Comparison of ENCODE assay signal across 8 cellular contexts in the genomic region with DNA sequence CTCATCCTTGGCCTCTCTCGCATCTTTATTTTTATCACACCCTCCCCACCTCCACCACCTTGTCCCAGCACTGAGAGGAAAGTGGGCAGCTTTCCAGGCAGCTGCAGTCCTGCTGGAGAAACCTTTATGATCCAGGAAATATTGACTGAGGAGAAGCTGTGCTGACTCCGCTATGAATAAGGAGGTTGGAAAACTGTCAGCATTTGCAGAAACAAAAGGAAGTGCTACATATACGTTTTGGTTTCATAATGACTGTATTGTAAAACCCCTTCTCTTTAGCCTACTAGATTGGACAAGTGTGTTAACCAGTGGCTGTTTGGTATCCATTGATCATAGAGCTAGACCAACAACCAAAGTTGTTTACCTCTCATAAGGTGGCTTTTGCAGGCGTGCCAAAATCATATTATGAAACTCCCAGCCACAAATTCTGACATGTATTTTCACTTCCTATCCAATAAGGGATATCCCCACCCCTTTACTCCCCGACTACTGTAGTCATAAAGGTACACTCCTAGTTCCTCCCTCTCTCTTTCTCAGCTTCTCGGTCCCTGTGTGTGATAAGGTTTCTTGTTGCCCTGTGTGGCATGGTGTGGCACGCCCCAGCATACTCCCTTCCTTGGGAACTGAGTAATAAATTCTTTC.
DNase-seq lines count a peak whose midpoint lies in the region; ATAC-seq and TF ChIP-seq lines count a peak whose summit lies in the region.

No MANE protein-coding gene starts in this region.

- peaks cover 37% of the 10 kb centered on the region for H3K4me1 Mint-ChIP-seq in dendritic cell treated with granulocyte-macrophage colony-stimulating factor and Interleukin-4, amounts not matched to agents 40 ng/mL and 50 ng/mL, for 4 days (ENCODE audit: low read depth)
- peaks cover 23 to 30% of the 10 kb centered on the region in 2 donors for H3K4me1 Mint-ChIP-seq in stimulated activated naive B cell treated with anti-CD40 and anti-IgM and Interleukin-4, amounts not matched to agents 10 μg/mL and 1 μg/mL and 100 μg/mL, for 72 hours

- peak; percentile 98 for ATAC-seq in GM18858 (IDR thresholded peaks at IDR 0.05; ENCODE audit: unreplicated experiment)
- ATAC-seq in stimulated activated naive B cell treated with anti-CD40 and anti-IgM and Interleukin-4, amounts not matched to agents 10 μg/mL and 1 μg/mL and 100 μg/mL, for 72 hours (replicated peaks) = peak; percentile 96 to 98

- peak; percentile 27 for DNase-seq in HFF-Myc (ENCODE audit: extremely low read depth, low read depth)
- DNase-seq in NAMALWA (ENCODE audit: low spot score) = peak; percentile 18
- peak; percentile 69 for DNase-seq in stimulated activated naive B cell treated with anti-CD40 and anti-IgM and Interleukin-4, amounts not matched to agents 10 μg/mL and 1 μg/mL and 100 μg/mL, for 72 hours
- DNase-seq in activated effector memory CD4-positive, alpha-beta T cell treated with anti-CD3 and anti-CD28 coated beads, Interleukin-2, amount 50 U/mL, for 16 hours = no peak
- no peak for DNase-seq in hypothalamus (lab: John Stamatoyannopoulos, UW)
- no peak for DNase-seq in putamen (ENCODE audit: low spot score)

- peaks cover 36% of the 10 kb centered on the region for H3K36me3 Mint-ChIP-seq in dendritic cell treated with granulocyte-macrophage colony-stimulating factor and Interleukin-4, amounts not matched to agents 40 ng/mL and 50 ng/mL, for 4 days (ENCODE audit: low read depth)
- peaks cover 14 to 27% of the 10 kb centered on the region in 2 donors for H3K36me3 Mint-ChIP-seq in stimulated activated naive B cell treated with anti-CD40 and anti-IgM and Interleukin-4, amounts not matched to agents 10 μg/mL and 1 μg/mL and 100 μg/mL, for 72 hours

- TF ChIP-seq CTCF in HFF-Myc (IDR thresholded peaks at IDR 0.05; ENCODE audit: low read depth, low read length, missing control alignments) = no peak

- H3K27me3 Mint-ChIP-seq in dendritic cell treated with granulocyte-macrophage colony-stimulating factor and Interleukin-4, amounts not matched to agents 40 ng/mL and 50 ng/mL, for 4 days = no peaks in the 10 kb centered on the region
- no peaks in the 10 kb centered on the region for H3K27me3 Mint-ChIP-seq in stimulated activated naive B cell treated with anti-CD40 and anti-IgM and Interleukin-4, amounts not matched to agents 10 μg/mL and 1 μg/mL and 100 μg/mL, for 72 hours

- peak overlapping the region; percentile 63 for H3K4me3 Mint-ChIP-seq in dendritic cell treated with granulocyte-macrophage colony-stimulating factor and Interleukin-4, amounts not matched to agents 40 ng/mL and 50 ng/mL, for 4 days
- peak overlapping the region; percentile 30 to 53 for H3K4me3 Mint-ChIP-seq in stimulated activated naive B cell treated with anti-CD40 and anti-IgM and Interleukin-4, amounts not matched to agents 10 μg/mL and 1 μg/mL and 100 μg/mL, for 72 hours

- intact Hi-C loops in dendritic cell treated with granulocyte-macrophage colony-stimulating factor and Interleukin-4, amounts not matched to agents 40 ng/mL and 50 ng/mL, for 4 days (cut with micrococcal nuclease) = loop anchor here (10.0 kb wide), 1 partner anchor 332 kb away; no protein-coding TSS in a partner anchor

- no peaks in the 10 kb centered on the region for H3K9me3 Mint-ChIP-seq in dendritic cell treated with granulocyte-macrophage colony-stimulating factor and Interleukin-4, amounts not matched to agents 40 ng/mL and 50 ng/mL, for 4 days
- peaks cover 4 to 24% of the 10 kb centered on the region in 2 donors for H3K9me3 Mint-ChIP-seq in stimulated activated naive B cell treated with anti-CD40 and anti-IgM and Interleukin-4, amounts not matched to agents 10 μg/mL and 1 μg/mL and 100 μg/mL, for 72 hours

- H3K4me3 ChIP-seq in HFF-Myc (replicated peaks; ENCODE audit: low read depth, low read length) = no peak overlapping the region

- H3K27ac Mint-ChIP-seq in dendritic cell treated with granulocyte-macrophage colony-stimulating factor and Interleukin-4, amounts not matched to agents 40 ng/mL and 50 ng/mL, for 4 days = peak overlapping the region; percentile 98
- peak overlapping the region; percentile 92 for H3K27ac Mint-ChIP-seq in stimulated activated naive B cell treated with anti-CD40 and anti-IgM and Interleukin-4, amounts not matched to agents 10 μg/mL and 1 μg/mL and 100 μg/mL, for 72 hours

Comparison
In these comparisons a context has a peak if more than half of its experiments do, and no peak if none do; other contexts are left out.
1. DNase-seq: peak in HFF-Myc (single experiment), NAMALWA (single experiment) and stimulated activated naive B cell treated with anti-CD40 and anti-IgM and Interleukin-4, amounts not matched to agents 10 μg/mL and 1 μg/mL and 100 μg/mL, for 72 hours (single experiment); none in activated effector memory CD4-positive, alpha-beta T cell treated with anti-CD3 and anti-CD28 coated beads, Interleukin-2, amount 50 U/mL, for 16 hours (single experiment), hypothalamus (0 of 51) and putamen (single experiment).